8 cellular contexts compared by ENCODE assay signal in genomic region chr10:73625884-73626753, GRCh38. TPM values are rescaled to one million over a fixed set of nuclear protein-coding genes. Genes with fewer than 3 reads are reported as not detected.
DNase-seq lines count a peak whose midpoint lies in the region; ATAC-seq and TF ChIP-seq lines count a peak whose summit lies in the region.

No MANE protein-coding gene starts in this region.

- peak overlapping the region; percentile 78; the same call in 1 of the 2 replicates for H2AFZ ChIP-seq in GM23338

- peak overlapping the region; percentile 82 for H3K27ac ChIP-seq in GM23338 (ENCODE audit: low read depth)

- peak overlapping the region; percentile 81 for H3K4me3 ChIP-seq in GM23338

- H3K27me3 ChIP-seq in GM23338 (ENCODE audit: insufficient read depth): no peaks in the 10 kb centered on the region

- peaks cover 11% of the 10 kb centered on the region; the same call in 1 of the 2 replicates for H3F3A ChIP-seq in GM23338 (replicated peaks; ENCODE audit: low read depth)

- H3K79me2 ChIP-seq in GM23338 (replicated peaks; ENCODE audit: insufficient read depth): peaks cover 46% of the 10 kb centered on the region

- DNase-seq in Daoy (ENCODE audit: low read depth): peak; percentile 96
- peak; percentile 100 for DNase-seq in GM23338 (ENCODE audit: low spot score)
- peak; percentile 100 for DNase-seq in Kasumi-1 (lab: John Stamatoyannopoulos, UW)
- peak; percentile 98 for DNase-seq in RKO (ENCODE audit: low spot score)
- DNase-seq in fibroblast of peridontal ligament (ENCODE audit: extremely low read depth): peak; percentile 99
- DNase-seq in naive thymus-derived CD8-positive, alpha-beta T cell: peak; percentile 82 to 97 (median 93)
- peak; percentile 90 for DNase-seq in stimulated activated naive B cell treated with anti-CD40 and anti-IgM and Interleukin-4, amounts not matched to agents 10 μg/mL and 1 μg/mL and 100 μg/mL, for 72 hours

- ATAC-seq in GM23338: peak; percentile 93
- ATAC-seq in activated T-helper 17 cell treated with anti-CD3 and anti-CD28 coated beads, Interleukin-2, amount 50 U/mL, for 72 hours (replicated peaks): peak; percentile 99
- ATAC-seq in naive thymus-derived CD8-positive, alpha-beta T cell: peak; percentile 91 to 95
- ATAC-seq in stimulated activated naive B cell treated with anti-CD40 and anti-IgM and Interleukin-4, amounts not matched to agents 10 μg/mL and 1 μg/mL and 100 μg/mL, for 72 hours (replicated peaks): peak; percentile 98 to 99

- POLR2A ChIA-PET in naive thymus-derived CD8-positive, alpha-beta T cell (lab: Charles Lee): interaction anchor here (0.6 to 2.1 kb wide), 8 partner anchors 9 to 378 kb away, joined by 3 to 14 read pairs (median 4); partner anchors contain the start of genes ANXA7, PPP3CB and USP54

- H3K4me2 ChIP-seq in GM23338: peak overlapping the region; percentile 88

- H3K9me2 ChIP-seq in GM23338 (ENCODE audit: insufficient read depth): no peaks in the 10 kb centered on the region

- peaks cover 4% of the 10 kb centered on the region; the same call in 1 of the 3 replicates for H3K4me1 Mint-ChIP-seq in GM23338
- H3K4me1 Mint-ChIP-seq in activated T-helper 17 cell treated with anti-CD3 and anti-CD28 coated beads, Interleukin-2, amount 50 U/mL, for 72 hours: no peaks in the 10 kb centered on the region
- H3K4me1 Mint-ChIP-seq in naive thymus-derived CD8-positive, alpha-beta T cell: peaks cover 10 to 23% (median 17%) of the 10 kb centered on the region in 4 donors
- H3K4me1 Mint-ChIP-seq in stimulated activated naive B cell treated with anti-CD40 and anti-IgM and Interleukin-4, amounts not matched to agents 10 μg/mL and 1 μg/mL and 100 μg/mL, for 72 hours: peaks cover 4 to 17% of the 10 kb centered on the region in 2 donors

- no peaks in the 10 kb centered on the region for H3K4me1 ChIP-seq in GM23338 (ENCODE audit: insufficient read depth)

- H3K4me3 Mint-ChIP-seq in GM23338: peak overlapping the region; percentile 99
- H3K4me3 Mint-ChIP-seq in activated T-helper 17 cell treated with anti-CD3 and anti-CD28 coated beads, Interleukin-2, amount 50 U/mL, for 72 hours: peak overlapping the region; percentile 96
- H3K4me3 Mint-ChIP-seq in naive thymus-derived CD8-positive, alpha-beta T cell: peak overlapping the region; percentile 92 to 98 (median 96)
- H3K4me3 Mint-ChIP-seq in stimulated activated naive B cell treated with anti-CD40 and anti-IgM and Interleukin-4, amounts not matched to agents 10 μg/mL and 1 μg/mL and 100 μg/mL, for 72 hours: peak overlapping the region; percentile 92 to 100

- no peaks in the 10 kb centered on the region for H4K20me1 ChIP-seq in GM23338 (replicated peaks; ENCODE audit: insufficient read depth)

- H3K27ac Mint-ChIP-seq in GM23338: peak overlapping the region; percentile 99
- H3K27ac Mint-ChIP-seq in activated T-helper 17 cell treated with anti-CD3 and anti-CD28 coated beads, Interleukin-2, amount 50 U/mL, for 72 hours: peak overlapping the region; percentile 99
- H3K27ac Mint-ChIP-seq in naive thymus-derived CD8-positive, alpha-beta T cell: peak overlapping the region; percentile 96 to 100 (median 99)
- peak overlapping the region; percentile 100 for H3K27ac Mint-ChIP-seq in stimulated activated naive B cell treated with anti-CD40 and anti-IgM and Interleukin-4, amounts not matched to agents 10 μg/mL and 1 μg/mL and 100 μg/mL, for 72 hours

- no peak for TF ChIP-seq CTCF in GM23338 (conservative IDR thresholded peaks at IDR 0.05; ENCODE audit: low read depth in 2 of 2)

- peaks cover 8% of the 10 kb centered on the region for H3K27me3 Mint-ChIP-seq in GM23338 (ENCODE audit: insufficient read depth, low read depth, poor library complexity)
- no peaks in the 10 kb centered on the region for H3K27me3 Mint-ChIP-seq in activated T-helper 17 cell treated with anti-CD3 and anti-CD28 coated beads, Interleukin-2, amount 50 U/mL, for 72 hours
- H3K27me3 Mint-ChIP-seq in naive thymus-derived CD8-positive, alpha-beta T cell: no peaks in the 10 kb centered on the region
- H3K27me3 Mint-ChIP-seq in stimulated activated naive B cell treated with anti-CD40 and anti-IgM and Interleukin-4, amounts not matched to agents 10 μg/mL and 1 μg/mL and 100 μg/mL, for 72 hours: no peaks in the 10 kb centered on the region

- no peaks in the 10 kb centered on the region; the same call in 2 of the 3 replicates for H3K36me3 Mint-ChIP-seq in GM23338 (ENCODE audit: low read depth)
- H3K36me3 Mint-ChIP-seq in activated T-helper 17 cell treated with anti-CD3 and anti-CD28 coated beads, Interleukin-2, amount 50 U/mL, for 72 hours (ENCODE audit: low read depth): peaks cover 7% of the 10 kb centered on the region
- no peaks in the 10 kb centered on the region for H3K36me3 Mint-ChIP-seq in naive thymus-derived CD8-positive, alpha-beta T cell
- peaks cover 0 to 4% of the 10 kb centered on the region in 2 donors for H3K36me3 Mint-ChIP-seq in stimulated activated naive B cell treated with anti-CD40 and anti-IgM and Interleukin-4, amounts not matched to agents 10 μg/mL and 1 μg/mL and 100 μg/mL, for 72 hours

- no peaks in the 10 kb centered on the region for H3K9me3 Mint-ChIP-seq in GM23338
- H3K9me3 Mint-ChIP-seq in activated T-helper 17 cell treated with anti-CD3 and anti-CD28 coated beads, Interleukin-2, amount 50 U/mL, for 72 hours: no peaks in the 10 kb centered on the region
- H3K9me3 Mint-ChIP-seq in naive thymus-derived CD8-positive, alpha-beta T cell: no peaks in the 10 kb centered on the region
- no peaks in the 10 kb centered on the region for H3K9me3 Mint-ChIP-seq in stimulated activated naive B cell treated with anti-CD40 and anti-IgM and Interleukin-4, amounts not matched to agents 10 μg/mL and 1 μg/mL and 100 μg/mL, for 72 hours

- H3K36me3 ChIP-seq in GM23338 (ENCODE audit: insufficient read depth): no peaks in the 10 kb centered on the region

TF ChIP-seq in GM23338, 12 proteins besides CTCF, POLR2A, EP300 and RAD21:
- no peak for TF ChIP-seq EZH2phosphoT487 (IDR thresholded peaks at IDR 0.05; ENCODE audit: unreplicated experiment)
- TF ChIP-seq POLR2AphosphoS5 (IDR thresholded peaks at IDR 0.05; ENCODE audit: low read depth): peak; percentile 92

RNA-seq across cellular contexts. Expression of gene MYOZ1, which starts 15.2 kb away (rescaled TPM):
- total RNA-seq in Daoy (2014; rRNA removed; shearing (Covaris generic)): not detected in 2 replicates
- 2.4 and 3.2 TPM in 2 replicates for total RNA-seq in GM23338 (2014; rRNA removed; shearing (Covaris generic))
- polyA plus RNA-seq in GM23338 (2016; fragmentation: Nextera tagmentation; extraction: Ambion mirVana): 1.9 and 2.7 TPM in 2 replicates
- total RNA-seq in activated T-helper 17 cell treated with anti-CD3 and anti-CD28 coated beads, Interleukin-2, amount 50 U/mL, for 72 hours: not detected
- total RNA-seq in naive thymus-derived CD8-positive, alpha-beta T cell: not detected
- polyA plus RNA-seq in naive thymus-derived CD8-positive, alpha-beta T cell: not detected

RNA-seq across cellular contexts. Expression of gene SYNPO2L, which starts 29.7 kb away (rescaled TPM):
- total RNA-seq in Daoy (2014; rRNA removed; shearing (Covaris generic)): not detected in 2 replicates
- total RNA-seq in GM23338 (2014; rRNA removed; shearing (Covaris generic)): 0.08 TPM in 1 of 2 replicates, not detected in the other
- 0.16 and 0.57 TPM in 2 replicates for polyA plus RNA-seq in GM23338 (2016; fragmentation: Nextera tagmentation; extraction: Ambion mirVana)
- not detected for total RNA-seq in activated T-helper 17 cell treated with anti-CD3 and anti-CD28 coated beads, Interleukin-2, amount 50 U/mL, for 72 hours
- not detected for total RNA-seq in naive thymus-derived CD8-positive, alpha-beta T cell
- not detected for polyA plus RNA-seq in naive thymus-derived CD8-positive, alpha-beta T cell

RNA-seq across cellular contexts. Expression of gene USP54, which starts 35.0 kb away (rescaled TPM):
- total RNA-seq in Daoy (2014; rRNA removed; shearing (Covaris generic)): 12.1 and 19.1 TPM in 2 replicates
- 27.4 and 29.2 TPM in 2 replicates for total RNA-seq in GM23338 (2014; rRNA removed; shearing (Covaris generic))
- polyA plus RNA-seq in GM23338 (2016; fragmentation: Nextera tagmentation; extraction: Ambion mirVana): 12.8 and 15.1 TPM in 2 replicates
- total RNA-seq in activated T-helper 17 cell treated with anti-CD3 and anti-CD28 coated beads, Interleukin-2, amount 50 U/mL, for 72 hours: 1 to 10 TPM; 6.3 to 6.4 TPM
- total RNA-seq in naive thymus-derived CD8-positive, alpha-beta T cell: 1 to 10 TPM; 5.4 to 7.3 TPM
- 1 to 10 TPM in 1 of 3 donors, under 1 TPM in 2; 0.71 to 1.7 (median 0.99) TPM for polyA plus RNA-seq in naive thymus-derived CD8-positive, alpha-beta T cell

Comparison
In these comparisons a context has a peak if more than half of its experiments do, and no peak if none do; other contexts are left out.
1. Peak in every context shown above with its lines: DNase-seq, ATAC-seq, H3K4me3 ChIP-seq and H3K27ac ChIP-seq.